ENCODE assay signal across 8 cellular contexts in genomic region chr17:7213895-7214299, GRCh38. TPM values are rescaled to one million over a fixed set of nuclear protein-coding genes. Genes with fewer than 3 reads are reported as not detected.
DNase-seq lines count a peak whose midpoint lies in the region; ATAC-seq, FAIRE-seq and TF ChIP-seq lines count a peak whose summit lies in the region.

No MANE protein-coding gene starts in this region.

- H3K27ac Mint-ChIP-seq in central memory CD8-positive, alpha-beta T cell (ENCODE audit: low read depth), result peak overlapping the region; percentile 98

- peak; percentile 23 to 34 (median 33) for TF ChIP-seq CTCF in keratinocyte (optimal IDR thresholded peaks at IDR 0.05 in 1 of 3, IDR thresholded peaks at IDR 0.05 in 1 of 3, conservative IDR thresholded peaks at IDR 0.05 in 1 of 3; ENCODE audit: extremely low read depth in 1 of 3, insufficient read depth in 2 of 3, low read length in 3 of 3)
- TF ChIP-seq CTCF in smooth muscle cell (IDR thresholded peaks at IDR 0.05; ENCODE audit: borderline replicate concordance, insufficient read depth, poor library complexity, severe bottlenecking), result peak; percentile 40

- dilution Hi-C loops in keratinocyte (cut with MboI; ENCODE audit: extremely low pct_ligation_motif_present, low sequenced_read_pairs), result no loop called here

- no peaks in the 10 kb centered on the region for H3K9me3 Mint-ChIP-seq in central memory CD8-positive, alpha-beta T cell

- H3K4me3 ChIP-seq in keratinocyte (ENCODE audit: control insufficient read depth in 2 of 3, extremely low read depth in 1 of 3, insufficient read depth in 2 of 3, low read depth in 1 of 3, low read length in 3 of 3), result peak overlapping the region; percentile 31 to 62 (median 57)
- peak overlapping the region; percentile 60 for H3K4me3 ChIP-seq in smooth muscle cell

- peak overlapping the region; percentile 86 for H3K4me3 Mint-ChIP-seq in central memory CD8-positive, alpha-beta T cell

- H2AFZ ChIP-seq in keratinocyte (ENCODE audit: control insufficient read depth, low read length), result peak overlapping the region; percentile 22
- H2AFZ ChIP-seq in smooth muscle cell (ENCODE audit: low read depth), result no peak overlapping the region

- H3K4me1 ChIP-seq in keratinocyte (ENCODE audit: control insufficient read depth, extremely low read depth, insufficient read depth, low read length) (peaks cover 17% of the 10 kb centered on the region), smooth muscle cell (ENCODE audit: low read depth) (peaks cover 50% of the 10 kb centered on the region)

- H3K9me1 ChIP-seq in keratinocyte (ENCODE audit: control insufficient read depth, extremely low read depth, insufficient read depth, low read length), result no peaks in the 10 kb centered on the region

- H3K36me3 ChIP-seq in keratinocyte (ENCODE audit: control insufficient read depth in 2 of 2, extremely low read depth in 1 of 2, insufficient read depth in 2 of 2, low read length in 2 of 2) (no peaks in the 10 kb centered on the region), smooth muscle cell (ENCODE audit: low read depth) (no peaks in the 10 kb centered on the region)

- DNase-seq in stimulated activated CD4-positive, alpha-beta T cell treated with anti-CD3 and anti-CD28 coated beads, Interleukin-1b, Interleukin-23, amount 100 ng/mL, for 48 hours, result peak; percentile 73
- DNase-seq in stimulated activated CD4-positive, alpha-beta T cell treated with anti-CD3 and anti-CD28 coated beads, Interleukin-4, amount 100 ng/mL, for 1 hour, result no peak
- DNase-seq in MV-4-11 (lab: John Stamatoyannopoulos, UW), result peak; percentile 66
- DNase-seq in SIG-M5 (lab: John Stamatoyannopoulos, UW), result peak; percentile 40
- no peak for DNase-seq in central memory CD8-positive, alpha-beta T cell (ENCODE audit: low spot score in 2 of 2)
- no peak for DNase-seq in keratinocyte (ENCODE audit: low read depth, low spot score)
- DNase-seq in smooth muscle cell (lab: John Stamatoyannopoulos, UW; ENCODE audit: unreplicated experiment), result no peak
- DNase-seq in globus pallidus (ENCODE audit: low spot score), result no peak

- peaks cover 20% of the 10 kb centered on the region for H3K36me3 Mint-ChIP-seq in central memory CD8-positive, alpha-beta T cell (ENCODE audit: insufficient read depth)

- H3K9me3 ChIP-seq in keratinocyte (ENCODE audit: control insufficient read depth, low read depth, low read length) (no peaks in the 10 kb centered on the region), smooth muscle cell (replicated peaks; ENCODE audit: low read depth) (no peaks in the 10 kb centered on the region)

- peaks cover 6% of the 10 kb centered on the region for H3K79me2 ChIP-seq in keratinocyte (ENCODE audit: control insufficient read depth, insufficient read depth, low read length)
- H3K79me2 ChIP-seq in smooth muscle cell (ENCODE audit: low read depth), result peaks cover 58% of the 10 kb centered on the region

- 5% methylated on average over 11 of the region's 15 CpGs for WGBS in smooth muscle cell (ENCODE audit: low lambda C conversion rate)

- no peak for FAIRE-seq in keratinocyte (lab: Jason Lieb, UNC)

- peaks cover 3% of the 10 kb centered on the region for H4K20me1 ChIP-seq in keratinocyte (ENCODE audit: control insufficient read depth, extremely low read depth, insufficient read depth, low read length)
- peaks cover 73% of the 10 kb centered on the region for H4K20me1 ChIP-seq in smooth muscle cell (ENCODE audit: low read depth)

- H3K27me3 Mint-ChIP-seq in central memory CD8-positive, alpha-beta T cell, result peaks cover 45% of the 10 kb centered on the region

- H3K27me3 ChIP-seq in keratinocyte (ENCODE audit: control insufficient read depth, extremely low read depth, insufficient read depth, low read length) (peaks cover 10% of the 10 kb centered on the region), smooth muscle cell (ENCODE audit: low read depth) (no peaks in the 10 kb centered on the region)

- H3F3A ChIP-seq in smooth muscle cell (ENCODE audit: low read depth), result peaks cover 21% of the 10 kb centered on the region

- H3K27ac ChIP-seq in keratinocyte (ENCODE audit: control insufficient read depth, insufficient read depth, low read length), result peak overlapping the region; percentile 43
- H3K27ac ChIP-seq in smooth muscle cell (ENCODE audit: low read depth), result peak overlapping the region; percentile 88

- peaks cover 37% of the 10 kb centered on the region for H3K4me1 Mint-ChIP-seq in central memory CD8-positive, alpha-beta T cell

- peak overlapping the region; percentile 28 for H3K9ac ChIP-seq in keratinocyte (ENCODE audit: control insufficient read depth, extremely low read depth, insufficient read depth, low read length)
- H3K9ac ChIP-seq in smooth muscle cell (ENCODE audit: low read depth), result peak overlapping the region; percentile 69

- peak overlapping the region; percentile 63 for H3K4me2 ChIP-seq in keratinocyte (ENCODE audit: control insufficient read depth, extremely low read depth, insufficient read depth, low read depth, low read length)
- peak overlapping the region; percentile 96 for H3K4me2 ChIP-seq in smooth muscle cell

- peak; percentile 4 for ATAC-seq in central memory CD8-positive, alpha-beta T cell (replicated peaks; ENCODE audit: extremely low read depth, poor library complexity, severe bottlenecking)

RNA-seq across cellular contexts. Expression of gene DLG4, which starts 5.7 kb away (rescaled TPM):
- polyA plus RNA-seq in keratinocyte (4.5 to 7.2 TPM (median 5.5 TPM) in 3 replicates), smooth muscle cell (2.3 and 4.2 TPM in 2 replicates)
- 2.0 TPM for polyA plus RNA-seq in keratinocyte (2011; ENCODE audit: low read depth)
- 2.5 and 5.6 TPM in 2 replicates for polyA plus RNA-seq in keratinocyte (2011; cell fraction: cytosol; rRNA removed)
- 18.1 and 23.3 TPM in 2 replicates for polyA plus RNA-seq in keratinocyte (2011; cell fraction: nucleus; rRNA removed)
- polyA plus RNA-seq in keratinocyte (2012; ENCODE audit: low replicate concordance), result 3.8 and 7.9 TPM in 2 replicates
- polyA minus RNA-seq in keratinocyte, result 4.7 to 19.3 TPM (median 5.7 TPM) in 3 replicates
- polyA minus RNA-seq in keratinocyte (2011; cell fraction: cytosol; rRNA and poly(A)+ RNA removed), result 9.2 TPM
- polyA minus RNA-seq in keratinocyte (2011; cell fraction: nucleus; rRNA and poly(A)+ RNA removed), result 4.5 and 7.7 TPM in 2 replicates
- 9.4 and 12.3 TPM in 2 replicates for total RNA-seq in smooth muscle cell

RNA-seq across cellular contexts. Expression of gene ACADVL, which starts 5.8 kb away (rescaled TPM):
- polyA plus RNA-seq in keratinocyte (300 to 633 TPM (median 301 TPM) in 3 replicates), smooth muscle cell (331 and 541 TPM in 2 replicates)
- polyA plus RNA-seq in keratinocyte (2011; ENCODE audit: low read depth), result 320 TPM
- polyA plus RNA-seq in keratinocyte (2011; cell fraction: cytosol; rRNA removed), result 104 and 182 TPM in 2 replicates
- 2,509 and 2,890 TPM in 2 replicates for polyA plus RNA-seq in keratinocyte (2011; cell fraction: nucleus; rRNA removed)
- polyA plus RNA-seq in keratinocyte (2012; ENCODE audit: low replicate concordance), result 288 and 791 TPM in 2 replicates
- polyA minus RNA-seq in keratinocyte, result 244 to 273 TPM (median 251 TPM) in 3 replicates
- 158 TPM for polyA minus RNA-seq in keratinocyte (2011; cell fraction: cytosol; rRNA and poly(A)+ RNA removed)
- 250 and 252 TPM in 2 replicates for polyA minus RNA-seq in keratinocyte (2011; cell fraction: nucleus; rRNA and poly(A)+ RNA removed)
- total RNA-seq in smooth muscle cell, result 136 and 185 TPM in 2 replicates

RNA-seq across cellular contexts. Expression of gene DVL2, which starts 20.4 kb away (rescaled TPM):
- polyA plus RNA-seq in keratinocyte (3.7 to 6.3 TPM (median 4.7 TPM) in 3 replicates), smooth muscle cell (46.7 and 49.6 TPM in 2 replicates)
- polyA plus RNA-seq in keratinocyte (2011; ENCODE audit: low read depth), result 37.4 TPM
- polyA plus RNA-seq in keratinocyte (2011; cell fraction: cytosol; rRNA removed), result 2.5 and 4.6 TPM in 2 replicates
- polyA plus RNA-seq in keratinocyte (2011; cell fraction: nucleus; rRNA removed), result 13.5 and 19.5 TPM in 2 replicates
- polyA plus RNA-seq in keratinocyte (2012; ENCODE audit: low replicate concordance), result 18.0 and 25.1 TPM in 2 replicates
- 9.5 to 27.7 TPM (median 17.8 TPM) in 3 replicates for polyA minus RNA-seq in keratinocyte
- polyA minus RNA-seq in keratinocyte (2011; cell fraction: cytosol; rRNA and poly(A)+ RNA removed), result 8.4 TPM
- 11.5 and 17.1 TPM in 2 replicates for polyA minus RNA-seq in keratinocyte (2011; cell fraction: nucleus; rRNA and poly(A)+ RNA removed)
- total RNA-seq in smooth muscle cell, result 26.1 and 31.8 TPM in 2 replicates

RNA-seq across cellular contexts. Expression of gene PHF23, which starts 25.4 kb away (rescaled TPM):
- polyA plus RNA-seq in keratinocyte, result 52.8 to 61.6 TPM (median 55.3 TPM) in 3 replicates
- polyA plus RNA-seq in keratinocyte (2011; ENCODE audit: low read depth), result 43.8 TPM
- 50.2 and 55.4 TPM in 2 replicates for polyA plus RNA-seq in keratinocyte (2011; cell fraction: cytosol; rRNA removed)
- polyA plus RNA-seq in keratinocyte (2011; cell fraction: nucleus; rRNA removed), result 75.4 and 76.5 TPM in 2 replicates
- polyA plus RNA-seq in keratinocyte (2012; ENCODE audit: low replicate concordance), result 45.3 and 50.3 TPM in 2 replicates
- 41.1 to 77.5 TPM (median 49.7 TPM) in 3 replicates for polyA minus RNA-seq in keratinocyte
- polyA minus RNA-seq in keratinocyte (2011; cell fraction: cytosol; rRNA and poly(A)+ RNA removed), result 36.1 TPM
- 41.4 and 42.0 TPM in 2 replicates for polyA minus RNA-seq in keratinocyte (2011; cell fraction: nucleus; rRNA and poly(A)+ RNA removed)
- total RNA-seq in smooth muscle cell, result 41.6 and 48.5 TPM in 2 replicates
- 33.8 and 46.5 TPM in 2 replicates for polyA plus RNA-seq in smooth muscle cell

RNA-seq across cellular contexts. Expression of gene GABARAP, which starts 28.4 kb away (rescaled TPM):
- polyA plus RNA-seq in keratinocyte, result 271 to 416 TPM (median 391 TPM) in 3 replicates
- 120 TPM for polyA plus RNA-seq in keratinocyte (2011; ENCODE audit: low read depth)
- polyA plus RNA-seq in keratinocyte (2011; cell fraction: cytosol; rRNA removed), result 578 and 682 TPM in 2 replicates
- polyA plus RNA-seq in keratinocyte (2011; cell fraction: nucleus; rRNA removed), result 185 and 186 TPM in 2 replicates
- 266 and 545 TPM in 2 replicates for polyA plus RNA-seq in keratinocyte (2012; ENCODE audit: low replicate concordance)
- polyA minus RNA-seq in keratinocyte, result 235 to 333 TPM (median 240 TPM) in 3 replicates
- 161 TPM for polyA minus RNA-seq in keratinocyte (2011; cell fraction: cytosol; rRNA and poly(A)+ RNA removed)
- 27.8 and 46.5 TPM in 2 replicates for polyA minus RNA-seq in keratinocyte (2011; cell fraction: nucleus; rRNA and poly(A)+ RNA removed)
- total RNA-seq in smooth muscle cell, result 305 and 363 TPM in 2 replicates
- polyA plus RNA-seq in smooth muscle cell, result 725 and 735 TPM in 2 replicates

Comparison
In these comparisons a context has a peak if more than half of its experiments do, and no peak if none do; other contexts are left out.
1. DNase-seq: peak in stimulated activated CD4-positive, alpha-beta T cell treated with anti-CD3 and anti-CD28 coated beads, Interleukin-1b, Interleukin-23, amount 100 ng/mL, for 48 hours (single experiment), MV-4-11 (single experiment) and SIG-M5 (single experiment); none in stimulated activated CD4-positive, alpha-beta T cell treated with anti-CD3 and anti-CD28 coated beads, Interleukin-4, amount 100 ng/mL, for 1 hour (single experiment), central memory CD8-positive, alpha-beta T cell (0 of 2), keratinocyte (single experiment), smooth muscle cell (single experiment) and globus pallidus (single experiment).